In the genomic region with DNA sequence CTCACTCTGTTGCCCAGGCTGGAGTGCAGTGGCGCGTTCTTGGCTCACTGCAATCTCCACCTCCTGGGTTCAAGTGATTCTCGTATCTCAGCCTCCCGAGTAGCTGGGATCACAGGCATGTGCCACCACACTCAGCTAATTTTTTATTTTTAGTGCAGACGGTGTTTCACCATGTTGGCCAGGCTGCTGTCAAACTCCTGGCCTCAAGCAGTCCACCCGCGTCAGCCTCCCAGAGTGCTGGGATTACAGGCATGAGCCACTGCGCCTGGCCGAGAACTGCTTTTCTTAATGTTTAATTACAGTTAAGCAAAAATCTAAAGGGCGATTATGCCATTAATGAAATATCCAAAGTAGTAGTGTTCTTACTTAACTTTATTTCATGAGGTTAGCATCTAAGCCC, we compare ENCODE assay signal across 35 cellular contexts.
"Had no signal": no experiment of that assay in that cellular context is flagged by ENCODE, and none has a peak within 500 bp of the region (broad histone marks: within the 10 kb centered on the region; RNA-seq: fewer than 3 reads in every experiment).

No MANE protein-coding gene starts in this region.

- H3K9me3 Mint-ChIP-seq: activated B cell treated with CpG ODN at 0.5 μM for 24 hours; activated CD4-positive, alpha-beta memory T cell treated with anti-CD3 and anti-CD28 coated beads for 36 hours; activated CD4-positive, alpha-beta T cell treated with anti-CD3 and anti-CD28 coated beads, Interleukin-2, amount 10 ng/mL, durations not matched to agents 24 days and 14 days; activated CD8-positive, alpha-beta T cell treated with anti-CD3 and anti-CD28 coated beads for 36 hours; activated naive CD4-positive, alpha-beta T cell treated with anti-CD3 and anti-CD28 coated beads for 36 hours; activated naive CD4-positive, alpha-beta T cell treated with anti-CD3 and anti-CD28 coated beads, Interleukin-2, amount 50 U/mL, for 72 hours; activated naive CD8-positive, alpha-beta T cell treated with anti-CD3 and anti-CD28 coated beads for 36 hours; activated T-cell treated with anti-CD3 and anti-CD28 coated beads, Interleukin-2, amount 50 U/mL, for 72 hours; activated T-helper 1 cell treated with anti-CD3 and anti-CD28 coated beads, Interleukin-12 subunit alpha, Interleukin-12 subunit beta, Interleukin-2, Interleukin-4 antibody, amounts not matched to agents 30 ng/mL and 10 ng/mL and 1 ng/mL, durations not matched to agents 14 hours and 24 hours and 36 hours; activated T-helper 17 cell treated with anti-CD3 and anti-CD28 coated beads, Interleukin-2, amount 50 U/mL, for 72 hours; T-helper 1 cell treated with Interleukin-12 subunit alpha and Interleukin-12 subunit beta and Interleukin-4 antibody, amounts not matched to agents 30 μg/mL and 1 μg/mL, for 36 hours; T-helper 2 cell treated with Interferon-gamma antibody and Interleukin-4, amounts not matched to agents 5 μg/mL and 100 μg/mL, for 36 hours had no signal

- H3K27ac Mint-ChIP-seq: activated B cell treated with CpG ODN at 0.5 μM for 24 hours; activated CD4-positive, alpha-beta memory T cell treated with anti-CD3 and anti-CD28 coated beads for 36 hours; activated CD4-positive, alpha-beta T cell treated with anti-CD3 and anti-CD28 coated beads, Interleukin-2, amount 10 ng/mL, durations not matched to agents 24 days and 14 days; activated CD8-positive, alpha-beta T cell treated with anti-CD3 and anti-CD28 coated beads for 36 hours; activated naive CD4-positive, alpha-beta T cell treated with anti-CD3 and anti-CD28 coated beads for 36 hours; activated naive CD4-positive, alpha-beta T cell treated with anti-CD3 and anti-CD28 coated beads, Interleukin-2, amount 50 U/mL, for 72 hours; activated naive CD8-positive, alpha-beta T cell treated with anti-CD3 and anti-CD28 coated beads for 36 hours; activated T-helper 1 cell treated with anti-CD3 and anti-CD28 coated beads, Interleukin-12 subunit alpha, Interleukin-12 subunit beta, Interleukin-2, Interleukin-4 antibody, amounts not matched to agents 30 ng/mL and 10 ng/mL and 1 ng/mL, durations not matched to agents 14 hours and 24 hours and 36 hours; activated T-helper 17 cell treated with anti-CD3 and anti-CD28 coated beads, Interleukin-2, amount 50 U/mL, for 72 hours; T-helper 1 cell treated with Interleukin-12 subunit alpha and Interleukin-12 subunit beta and Interleukin-4 antibody, amounts not matched to agents 30 μg/mL and 1 μg/mL, for 36 hours; T-helper 2 cell treated with Interferon-gamma antibody and Interleukin-4, amounts not matched to agents 5 μg/mL and 100 μg/mL, for 36 hours had no signal

- H3K27ac ChIP-seq: adrenal gland, body of pancreas, brain microvascular endothelial cell, breast epithelium, VCaP had no signal

- ATAC-seq: activated CD8-positive, alpha-beta T cell treated with anti-CD3 and anti-CD28 coated beads for 36 hours; activated naive CD4-positive, alpha-beta T cell treated with anti-CD3 and anti-CD28 coated beads, Interleukin-2, amount 50 U/mL, for 72 hours; activated T-cell treated with anti-CD3 and anti-CD28 coated beads, Interleukin-2, amount 50 U/mL, for 72 hours; activated T-helper 17 cell treated with anti-CD3 and anti-CD28 coated beads, Interleukin-2, amount 50 U/mL, for 72 hours; body of pancreas had no signal

- H3K27me3 ChIP-seq: adrenal gland, body of pancreas, brain microvascular endothelial cell, breast epithelium had no signal

- H3K4me3 Mint-ChIP-seq: activated B cell treated with CpG ODN at 0.5 μM for 24 hours; activated CD4-positive, alpha-beta memory T cell treated with anti-CD3 and anti-CD28 coated beads for 36 hours; activated CD4-positive, alpha-beta T cell treated with anti-CD3 and anti-CD28 coated beads, Interleukin-2, amount 10 ng/mL, durations not matched to agents 24 days and 14 days; activated CD8-positive, alpha-beta T cell treated with anti-CD3 and anti-CD28 coated beads for 36 hours; activated naive CD4-positive, alpha-beta T cell treated with anti-CD3 and anti-CD28 coated beads for 36 hours; activated naive CD8-positive, alpha-beta T cell treated with anti-CD3 and anti-CD28 coated beads for 36 hours; activated T-cell treated with anti-CD3 and anti-CD28 coated beads, Interleukin-2, amount 50 U/mL, for 72 hours; activated T-helper 1 cell treated with anti-CD3 and anti-CD28 coated beads, Interleukin-12 subunit alpha, Interleukin-12 subunit beta, Interleukin-2, Interleukin-4 antibody, amounts not matched to agents 30 ng/mL and 10 ng/mL and 1 ng/mL, durations not matched to agents 14 hours and 24 hours and 36 hours; activated T-helper 17 cell treated with anti-CD3 and anti-CD28 coated beads, Interleukin-2, amount 50 U/mL, for 72 hours; T-helper 1 cell treated with Interleukin-12 subunit alpha and Interleukin-12 subunit beta and Interleukin-4 antibody, amounts not matched to agents 30 μg/mL and 1 μg/mL, for 36 hours; T-helper 2 cell treated with Interferon-gamma antibody and Interleukin-4, amounts not matched to agents 5 μg/mL and 100 μg/mL, for 36 hours had no signal

- H3K27me3 Mint-ChIP-seq: activated B cell treated with CpG ODN at 0.5 μM for 24 hours; activated CD4-positive, alpha-beta memory T cell treated with anti-CD3 and anti-CD28 coated beads for 36 hours; activated CD4-positive, alpha-beta T cell treated with anti-CD3 and anti-CD28 coated beads, Interleukin-2, amount 10 ng/mL, durations not matched to agents 24 days and 14 days; activated CD8-positive, alpha-beta T cell treated with anti-CD3 and anti-CD28 coated beads for 36 hours; activated naive CD8-positive, alpha-beta T cell treated with anti-CD3 and anti-CD28 coated beads for 36 hours; activated T-helper 17 cell treated with anti-CD3 and anti-CD28 coated beads, Interleukin-2, amount 50 U/mL, for 72 hours had no signal

- H3K4me1 Mint-ChIP-seq: activated B cell treated with CpG ODN at 0.5 μM for 24 hours had no signal

- DNase-seq: activated B cell treated with CpG ODN at 0.5 μM for 24 hours; activated CD4-positive, alpha-beta memory T cell treated with anti-CD3 and anti-CD28 coated beads for 36 hours; activated CD4-positive, alpha-beta T cell treated with anti-CD3 and anti-CD28 coated beads for 4 hours; activated CD4-positive, alpha-beta T cell treated with anti-CD3 and anti-CD28 coated beads, Interleukin-2, amount 10 ng/mL, durations not matched to agents 24 days and 14 days; activated CD4-positive, alpha-beta T cell treated with anti-CD3 and anti-CD28 coated beads, Interleukin-2, amount 50 U/mL, for 1 hour; activated CD4-positive, alpha-beta T cell treated with anti-CD3 and anti-CD28 coated beads, Interleukin-2, amount 50 U/mL, for 4 hours; activated CD4-positive, CD25-positive, alpha-beta regulatory T cell treated with anti-CD3 and anti-CD28 coated beads, Interleukin-2, amount 50 U/mL, for 72 hours; activated CD8-positive, alpha-beta memory T cell treated with anti-CD3 and anti-CD28 coated beads, Interleukin-2, amount 50 U/mL, for 4 hours; activated CD8-positive, alpha-beta T cell treated with anti-CD3 and anti-CD28 coated beads for 36 hours; activated effector memory CD4-positive, alpha-beta T cell treated with anti-CD3 and anti-CD28 coated beads, Interleukin-2, amount 50 U/mL, for 16 hours; activated gamma-delta T cell treated with Interleukin-2 at 50 U/mL for 16 hours; activated naive CD4-positive, alpha-beta T cell; activated naive CD4-positive, alpha-beta T cell treated with anti-CD3 and anti-CD28 coated beads for 36 hours; activated naive CD4-positive, alpha-beta T cell treated with anti-CD3 and anti-CD28 coated beads, Interleukin-2, amount 50 U/mL, for 16 hours; activated naive CD8-positive, alpha-beta T cell treated with anti-CD3 and anti-CD28 coated beads for 36 hours; activated T-cell treated with anti-CD3 and anti-CD28 coated beads for 4 hours; activated T-cell treated with anti-CD3 and anti-CD28 coated beads, Interleukin-2, amount 50 U/mL, for 1 hour; activated T-cell treated with anti-CD3 and anti-CD28 coated beads, Interleukin-2, amount 50 U/mL, for 72 hours; adrenal gland; amniotic stem cell; aorta; body of pancreas; brain microvascular endothelial cell; central memory CD4-positive, alpha-beta T cell; SW 1271; T-helper 1 cell; T-helper 2 cell; T-helper 9 cell had no signal

- H3K9me3 ChIP-seq: adrenal gland, body of pancreas, breast epithelium had no signal

- H3K4me3 ChIP-seq: adrenal gland, body of pancreas, breast epithelium had no signal

- H3K4me1 ChIP-seq: adrenal gland, body of pancreas, breast epithelium had no signal
